22 cellular contexts compared by ENCODE assay signal in genomic region chr11:126501641-126502040, GRCh38.
DNase-seq lines count a peak whose midpoint lies in the region; ATAC-seq, FAIRE-seq and TF ChIP-seq lines count a peak whose summit lies in the region.
"Had no signal": no experiment of that assay in that cellular context is flagged by ENCODE, and none has a peak within 500 bp of the region (broad histone marks: within the 10 kb centered on the region; RNA-seq: fewer than 3 reads in every experiment).

No MANE protein-coding gene starts in this region.

- no TSS peak for BruUV-seq in mammary epithelial cell (replicated peaks; lab: Mats Ljungman, UMichigan)

- no peak overlapping the region for H2BK20ac ChIP-seq in H1 (ENCODE audit: low read length)

- intact Hi-C loops in mammary epithelial cell (cut with micrococcal nuclease) = no loop called here
- intact Hi-C loops in sigmoid colon (cut with DNase I) = no loop called here

- H2BK12ac ChIP-seq in H1 (ENCODE audit: low read depth, low read length) = peak overlapping the region; percentile 76; the same call in 1 of the 2 replicates

- no peak overlapping the region for H3K4ac ChIP-seq in H1 (replicated peaks; ENCODE audit: insufficient read length, low read depth, low read length)

- FAIRE-seq in H1 (lab: Jason Lieb, UNC) = no peak
- FAIRE-seq: GM18507 had no signal

- no peak for TF ChIP-seq EP300 in H1 (IDR thresholded peaks at IDR 0.05; ENCODE audit: borderline replicate concordance in 1 of 2, low read depth in 2 of 2, low read length in 2 of 2)
- TF ChIP-seq EP300 in sigmoid colon (IDR thresholded peaks at IDR 0.05) = no peak

- DNase-seq in mammary epithelial cell (peak; percentile 17), H1 (ENCODE audit: low read depth in 1 of 2, low spot score in 2 of 2) (no peak), mesenteric fat pad (ENCODE audit: low spot score) (peak; percentile 47), sigmoid colon (peak; percentile 36), NCI-H1930 (lab: John Stamatoyannopoulos, UW) (no peak), NCI-H82 treated with DMSO at 0.1 percent for 48 hours (lab: John Stamatoyannopoulos, UW; ENCODE audit: unreplicated experiment) (no peak)
- DNase-seq: C1 segment of cervical spinal cord; CD4-positive, alpha-beta memory T cell; COR-L47; DMS53; HFFc6; IMR-90; KG1; MM.1S; NCI-H2029 treated with DMSO at 0.1 percent for 48 hours; NCI-H2227 treated with DMSO at 0.1 percent for 48 hours; NCI-H526 treated with DMSO at 0.1 percent for 48 hours; RPMI8226; SHP77 had no signal

- in situ Hi-C loops in mammary epithelial cell (cut with MboI; ENCODE audit: low sequenced_read_pairs in 2 of 2) = no loop called here

- H4K8ac ChIP-seq in H1 (ENCODE audit: extremely low read depth, insufficient read depth, low read length) = no peak overlapping the region

- H2AFZ ChIP-seq in mammary epithelial cell (ENCODE audit: low read depth, low read length) = peak overlapping the region; percentile 86
- H2AFZ ChIP-seq in H1 (ENCODE audit: low read length) = no peak overlapping the region

- TF ChIP-seq CTCF in mammary epithelial cell (conservative IDR thresholded peaks at IDR 0.05 in 1 of 2, IDR thresholded peaks at IDR 0.05 in 1 of 2; ENCODE audit: extremely low read depth in 1 of 2, insufficient read depth in 1 of 2, low read depth in 1 of 2, low read length in 2 of 2) (no peak), H1 (IDR thresholded peaks at IDR 0.05; ENCODE audit: control extremely low read depth in 1 of 3, insufficient read depth in 1 of 3, low read depth in 1 of 3, low read length in 3 of 3) (no peak), sigmoid colon (IDR thresholded peaks at IDR 0.05) (no peak)

- ATAC-seq in HG03108 (IDR thresholded peaks at IDR 0.05; ENCODE audit: unreplicated experiment) = no peak

- H3K9me3 ChIP-seq in mammary epithelial cell (replicated peaks; ENCODE audit: insufficient read depth, low read length) (no peaks in the 10 kb centered on the region), H1 (ENCODE audit: insufficient read depth in 2 of 2, low read depth in 1 of 2, low read length in 1 of 2) (peaks cover under 1 to 3% of the 10 kb centered on the region in 2 experiments; a peak in 1 of 4 replicates), sigmoid colon (peaks cover 0 to 14% (median 1%) of the 10 kb centered on the region in 4 donors)
- H3K9me3 ChIP-seq: HAP-1 had no signal

- dilution Hi-C loops in mammary epithelial cell (cut with HindIII; ENCODE audit: low sequenced_read_pairs) = no loop called here

- no peak overlapping the region for H4K5ac ChIP-seq in H1 (ENCODE audit: insufficient read length, low read depth, low read length)

- TF ChIP-seq RAD21 in H1 (IDR thresholded peaks at IDR 0.05 in 1 of 2, conservative IDR thresholded peaks at IDR 0.05 in 1 of 2; ENCODE audit: low read depth in 2 of 2, low read length in 2 of 2) = no peak

- no peak overlapping the region for H3K14ac ChIP-seq in H1 (ENCODE audit: insufficient read length)

- peak overlapping the region; percentile 61 for H3K4me2 ChIP-seq in mammary epithelial cell (ENCODE audit: insufficient read depth, low read depth, low read length)
- H3K4me2 ChIP-seq in H1 (ENCODE audit: insufficient read depth in 1 of 2, low read depth in 2 of 2, low read length in 2 of 2) = no peak overlapping the region

- 0 out of 2 replicates have a peak, but pooled peaks cover 3% of the 10 kb centered on the region for H3K79me1 ChIP-seq in H1 (ENCODE audit: low read depth, low read length)

- TF ChIP-seq POLR2A in H1 (IDR thresholded peaks at IDR 0.05; ENCODE audit: control extremely low read depth in 1 of 2, low read depth in 2 of 2, low read length in 2 of 2) = no peak
- TF ChIP-seq POLR2A in sigmoid colon (IDR thresholded peaks at IDR 0.05) = no peak

- POLR2A ChIA-PET in H1 (lab: Charles Lee; ENCODE audit: partially characterized antibody) = no interaction called here

- CTCF ChIA-PET in mammary epithelial cell (lab: Charles Lee; ENCODE audit: low non-redundant PET) = interaction anchor here (1.2 kb wide), 1 partner anchor 21 kb away, joined by 4 read pairs; no protein-coding TSS in a partner anchor
- CTCF ChIA-PET in H1 (lab: Charles Lee; ENCODE audit: partially characterized antibody) = interaction anchor here (0.6 to 3.5 kb wide), 8 partner anchors 12 to 489 kb away, joined by 3 to 14 read pairs (median 3); no protein-coding TSS in a partner anchor

- peak overlapping the region; percentile 44 for H4K91ac ChIP-seq in H1 (replicated peaks; ENCODE audit: insufficient read length, low read length)

- H3K56ac ChIP-seq in H1 (replicated peaks; ENCODE audit: insufficient read length, low read depth, low read length) = no peak overlapping the region

- H3K9ac ChIP-seq in mammary epithelial cell (ENCODE audit: insufficient read depth, low read length) (no peak overlapping the region), H1 (replicated peaks in 1 of 4; ENCODE audit: extremely low read depth in 1 of 4, low read depth in 3 of 4, low read length in 3 of 4) (no peak overlapping the region)

- H3K4me1 ChIP-seq in mammary epithelial cell (ENCODE audit: insufficient read depth, low read length) = peaks cover 21% of the 10 kb centered on the region
- H3K4me1 ChIP-seq in H1 (replicated peaks in 1 of 4; ENCODE audit: control insufficient read depth in 3 of 4, insufficient read depth in 4 of 4, low read length in 3 of 4) = peaks cover 2 to 22% (median 6%) of the 10 kb centered on the region in 4 experiments
- no peaks in the 10 kb centered on the region for H3K4me1 ChIP-seq in sigmoid colon
- H3K4me1 ChIP-seq: HAP-1 had no signal

- 0% methylated on average over 6 of the region's 6 CpGs for WGBS in mammary epithelial cell (ENCODE audit: low coverage, missing lambda C conversion rate)
- 91% methylated on average over 6 of the region's 6 CpGs; no CpG with 5 or more reads in 1 of the 2 experiments for WGBS in H1 (ENCODE audit: extremely low coverage in 1 of 2, insufficient coverage in 1 of 2, insufficient read length in 1 of 2, insufficient replicate concordance in 2 of 2, low coverage in 1 of 2, low lambda C conversion rate in 2 of 2, missing lambda C conversion rate in 1 of 2), 2 experiments
- WGBS in sigmoid colon, 2 donors = 84 to 87% methylated on average over 6 of the region's 6 CpGs

- no peaks in the 10 kb centered on the region for H3K23me2 ChIP-seq in H1 (ENCODE audit: low read depth, low read length)

- H3K23ac ChIP-seq in H1 (ENCODE audit: insufficient read length) = no peak overlapping the region

- H3K18ac ChIP-seq in H1 (ENCODE audit: extremely low read depth, low read length) = 0 out of 2 replicates have a peak overlapping the region, but pooled peaks have one; percentile 16

- H4K20me1 ChIP-seq in mammary epithelial cell (ENCODE audit: insufficient read depth, low read length) (no peaks in the 10 kb centered on the region), H1 (replicated peaks in 1 of 2; ENCODE audit: control insufficient read depth in 1 of 2, insufficient read depth in 2 of 2, low read length in 2 of 2) (no peaks in the 10 kb centered on the region)

- H3K4me3 ChIP-seq in mammary epithelial cell (replicated peaks in 1 of 3; ENCODE audit: insufficient read depth in 1 of 3, low read depth in 2 of 3, low read length in 3 of 3) (peak overlapping the region in 2 of 3 experiments; percentile 15 to 30), H1 (ENCODE audit: extremely low read depth in 1 of 4, insufficient read depth in 2 of 4, low read depth in 3 of 4, low read length in 4 of 4) (no peak overlapping the region), sigmoid colon (no peak overlapping the region)
- H3K4me3 ChIP-seq: HAP-1 had no signal

- H2BK15ac ChIP-seq in H1 (ENCODE audit: low read length) = no peak overlapping the region

- H3K27ac ChIP-seq in mammary epithelial cell (ENCODE audit: insufficient read depth, low read depth, low read length) (no peak overlapping the region), H1 (ENCODE audit: low read depth, low read length) (no peak overlapping the region), sigmoid colon (no peak overlapping the region)

- no peaks in the 10 kb centered on the region for H3K36me3 ChIP-seq in mammary epithelial cell (ENCODE audit: insufficient read depth, low read length)
- no peaks in the 10 kb centered on the region for H3K36me3 ChIP-seq in H1 (ENCODE audit: control insufficient read depth in 2 of 4, insufficient read depth in 4 of 4, low read length in 3 of 4)
- no peaks in the 10 kb centered on the region for H3K36me3 ChIP-seq in sigmoid colon
- H3K36me3 ChIP-seq: HAP-1 had no signal

- no peak overlapping the region for H2AK5ac ChIP-seq in H1 (ENCODE audit: low read depth, low read length)

- H3K27me3 ChIP-seq in mammary epithelial cell (ENCODE audit: insufficient read depth, low read length) = no peaks in the 10 kb centered on the region
- H3K27me3 ChIP-seq in H1 (replicated peaks in 1 of 4; ENCODE audit: control insufficient read depth in 3 of 4, extremely low read depth in 1 of 4, insufficient read depth in 3 of 4, low read length in 3 of 4) = no peaks in the 10 kb centered on the region
- H3K27me3 ChIP-seq in sigmoid colon = peaks cover 0 to 20% (median 2%) of the 10 kb centered on the region in 3 donors

- no peak overlapping the region for H2BK120ac ChIP-seq in H1 (replicated peaks; ENCODE audit: low read depth, low read length)

- no peak overlapping the region for H2BK5ac ChIP-seq in H1 (ENCODE audit: low read depth, low read length)

- H3K79me2 ChIP-seq in mammary epithelial cell (ENCODE audit: insufficient read depth, low read length) = no peaks in the 10 kb centered on the region
- H3K79me2 ChIP-seq in H1 (ENCODE audit: control insufficient read depth in 1 of 2, insufficient read depth in 2 of 2, low read length in 2 of 2) = no peaks in the 10 kb centered on the region

TF ChIP-seq in H1, 55 proteins besides CTCF, POLR2A, EP300 and RAD21 (continues in another document):
- TF ChIP-seq E2F6 (IDR thresholded peaks at IDR 0.05) = no peak
- TF ChIP-seq RBBP5 (IDR thresholded peaks at IDR 0.05; ENCODE audit: borderline replicate concordance, low read depth, low read length) = no peak
- no peak for TF ChIP-seq BACH1 (IDR thresholded peaks at IDR 0.05; ENCODE audit: low read length)
- TF ChIP-seq SP2 (IDR thresholded peaks at IDR 0.05; ENCODE audit: low read length) = no peak
- no peak for TF ChIP-seq TAF1 (IDR thresholded peaks at IDR 0.05; ENCODE audit: low read depth, low read length)
- TF ChIP-seq MAX (IDR thresholded peaks at IDR 0.05) = no peak
- TF ChIP-seq CTBP2 (IDR thresholded peaks at IDR 0.05; ENCODE audit: borderline replicate concordance, insufficient read depth, insufficient read length, low read length) = no peak
- no peak for TF ChIP-seq CREB1 (IDR thresholded peaks at IDR 0.05)
- no peak for TF ChIP-seq GTF2F1 (IDR thresholded peaks at IDR 0.05; ENCODE audit: borderline replicate concordance, low read depth, low read length)

Comparison
In these comparisons a context has a peak if more than half of its experiments do, and no peak if none do; other contexts are left out.
1. DNase-seq: peak in mammary epithelial cell (single experiment), mesenteric fat pad (single experiment) and sigmoid colon (single experiment); none in H1 (0 of 2), NCI-H1930 (0 of 2) and NCI-H82 treated with DMSO at 0.1 percent for 48 hours (single experiment).
2. H3K4me3 ChIP-seq: peak in mammary epithelial cell (2 of 3); none in H1 (0 of 4) and sigmoid colon (0 of 4).